ENCODE assay signal across 1 cellular context in genomic region chr7:151808296-151809155, GRCh38.
TF ChIP-seq lines count a peak whose summit lies in the region.

No MANE protein-coding gene starts in this region.

TF ChIP-seq in HepG2, 621 proteins besides CTCF, POLR2A, EP300 and RAD21 (continued from another document):
- no peak for TF ChIP-seq ZUFSP (CRISPR knock-in tag; IDR thresholded peaks at IDR 0.05; ENCODE audit: borderline replicate concordance)
- no peak for TF ChIP-seq TERF1 (CRISPR knock-in tag; IDR thresholded peaks at IDR 0.05)
- TF ChIP-seq ZFP41 (CRISPR knock-in tag; IDR thresholded peaks at IDR 0.05; ENCODE audit: borderline replicate concordance), result no peak
- no peak for TF ChIP-seq ATF4 (CRISPR knock-in tag; IDR thresholded peaks at IDR 0.05)
- TF ChIP-seq SATB2 (CRISPR knock-in tag; IDR thresholded peaks at IDR 0.05), result no peak
- 0 out of 2 replicates have a peak, but pooled peaks have one; percentile 37 for TF ChIP-seq ZNF574 (CRISPR knock-in tag; IDR thresholded peaks at IDR 0.05)
- no peak for TF ChIP-seq CBX1 (IDR thresholded peaks at IDR 0.05; ENCODE audit: low read depth)
- no peak for TF ChIP-seq ZNF607 (CRISPR knock-in tag; IDR thresholded peaks at IDR 0.05; ENCODE audit: borderline replicate concordance)
- TF ChIP-seq MZF1 (CRISPR knock-in tag; IDR thresholded peaks at IDR 0.05; ENCODE audit: borderline replicate concordance), result no peak
- TF ChIP-seq ELF3 (CRISPR knock-in tag; IDR thresholded peaks at IDR 0.05), result no peak
- TF ChIP-seq GABPA (IDR thresholded peaks at IDR 0.05; ENCODE audit: low read depth, low read length), result no peak
- TF ChIP-seq GABPA (CRISPR knock-in tag; IDR thresholded peaks at IDR 0.05; ENCODE audit: low read depth), result no peak
- peak; percentile 51; the same call in 1 of the 2 replicates for TF ChIP-seq ZNF644 (CRISPR knock-in tag; IDR thresholded peaks at IDR 0.05; ENCODE audit: low read depth)
TF ChIP-seq in HepG2: peak in this region for 31.
